ENCODE assay signal across 1 cellular context in the genomic region with DNA sequence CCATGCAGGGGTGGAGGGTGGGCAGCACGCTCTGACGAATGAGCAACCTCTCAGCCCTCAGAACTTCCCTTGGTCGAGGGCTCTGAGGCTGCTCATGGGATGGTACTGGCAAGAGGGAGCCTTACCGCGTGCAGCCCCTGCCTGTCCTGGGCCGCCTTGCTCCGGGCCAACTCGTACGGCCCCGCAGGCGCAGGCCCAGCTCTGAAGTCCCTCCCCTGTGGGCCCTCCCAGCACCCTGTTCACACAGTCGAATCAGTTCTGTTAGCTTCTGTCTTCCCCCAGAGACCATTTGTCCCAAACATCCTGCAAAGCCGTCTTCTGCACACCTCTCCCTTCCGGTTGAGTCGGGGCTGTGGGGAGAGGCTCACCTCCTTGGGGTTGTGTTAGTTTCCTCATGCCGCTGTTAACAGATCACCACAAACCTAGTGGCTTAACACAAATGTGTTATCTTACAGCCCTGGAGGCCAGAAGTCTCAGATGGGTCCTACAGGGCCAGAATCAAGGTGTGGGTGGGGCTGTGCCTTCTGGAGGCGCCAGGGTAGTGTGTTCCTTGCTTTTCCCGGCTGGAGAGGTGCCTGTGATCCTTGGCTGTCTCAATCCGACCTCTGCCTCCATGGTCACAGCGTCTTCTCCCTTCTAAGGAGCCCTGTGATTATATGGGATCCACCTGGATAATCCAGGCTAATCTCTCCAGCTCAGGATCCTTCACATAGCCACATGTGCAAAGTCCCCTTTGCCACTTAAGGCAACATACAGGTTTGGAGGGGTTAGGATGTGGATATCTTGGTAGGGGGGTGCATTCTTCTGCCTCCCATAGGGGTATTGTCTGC.
TF ChIP-seq lines count a peak whose summit lies in the region.

No MANE protein-coding gene starts in this region.

TF ChIP-seq in SK-N-SH treated with all-trans-retinoic acid at 6 μM for 48 hours, 23 proteins besides CTCF, POLR2A, EP300 and RAD21 (continued from another document):
- TF ChIP-seq PATZ1 (CRISPR knock-in tag; IDR thresholded peaks at IDR 0.05; ENCODE audit: borderline replicate concordance): no peak
TF ChIP-seq in SK-N-SH treated with all-trans-retinoic acid at 6 μM for 48 hours: peak in this region for 0.
